ENCODE assay signal across 8 cellular contexts in genomic region chr1:218284377-218284916, GRCh38. TPM values are rescaled to one million over a fixed set of nuclear protein-coding genes. Genes with fewer than 3 reads are reported as not detected.
DNase-seq lines count a peak whose midpoint lies in the region; ATAC-seq and TF ChIP-seq lines count a peak whose summit lies in the region.

No MANE protein-coding gene starts in this region.

- peaks cover 0 to 6% (median 0%) of the 10 kb centered on the region in 11 donors for H3K9me3 ChIP-seq in heart right ventricle

- CTCF ChIA-PET in activated CD4-positive, alpha-beta memory T cell treated with anti-CD3 and anti-CD28 coated beads for 36 hours (lab: Charles Lee) = interaction anchor here (1.8 kb wide), 1 partner anchor 46 kb away, joined by 9 read pairs; no protein-coding TSS in a partner anchor

- peaks cover 25% of the 10 kb centered on the region for H3K4me1 Mint-ChIP-seq in activated CD4-positive, alpha-beta memory T cell treated with anti-CD3 and anti-CD28 coated beads for 36 hours (ENCODE audit: low read depth)

- H3K36me3 ChIP-seq in heart right ventricle = no peaks in the 10 kb centered on the region

- POLR2A ChIA-PET in activated CD4-positive, alpha-beta memory T cell treated with anti-CD3 and anti-CD28 coated beads for 36 hours (lab: Charles Lee) = interaction anchor here (1.0 to 1.1 kb wide), 2 partner anchors 10 to 653 kb away, joined by 3 read pairs; partner anchors contain the start of genes GPATCH2 and SPATA17

- H3K27me3 Mint-ChIP-seq in activated CD4-positive, alpha-beta memory T cell treated with anti-CD3 and anti-CD28 coated beads for 36 hours = peaks cover 12% of the 10 kb centered on the region

- intact Hi-C loops in activated CD4-positive, alpha-beta memory T cell treated with anti-CD3 and anti-CD28 coated beads for 36 hours (cut with micrococcal nuclease) = loop anchor here (10.0 kb wide), 3 partner anchors 660 to 1990 kb away; partner anchors contain the start of genes IARS2 and RAB3GAP2
- intact Hi-C loops in heart right ventricle (cut with DNase I) = no loop called here

- H3K27me3 ChIP-seq in heart right ventricle = peaks cover 0 to 7% (median 0%) of the 10 kb centered on the region in 7 donors

- peaks cover 2% of the 10 kb centered on the region for H3K9me3 Mint-ChIP-seq in activated CD4-positive, alpha-beta memory T cell treated with anti-CD3 and anti-CD28 coated beads for 36 hours

- H3K27ac ChIP-seq in heart right ventricle = peak overlapping the region; percentile 45 to 91 (median 82)

- DNase-seq in SHP77 (lab: John Stamatoyannopoulos, UW) (peak; percentile 39 to 66), SHP77 treated with DMSO at 0.1 percent for 48 hours (lab: John Stamatoyannopoulos, UW) (no peak), heart right ventricle (peak in 1 of 2 donors; percentile 14), skeletal muscle cell (ENCODE audit: low read depth) (no peak), NOMO-1 (lab: John Stamatoyannopoulos, UW; ENCODE audit: unreplicated experiment in 2 of 2) (no peak)
- no peak for DNase-seq in activated CD4-positive, alpha-beta memory T cell treated with anti-CD3 and anti-CD28 coated beads for 36 hours
- no peak for DNase-seq in activated CD4-positive, alpha-beta T cell treated with anti-CD3 and anti-CD28 coated beads for 1 hour

- WGBS in heart right ventricle, 2 donors = 7 to 8% methylated on average over 26 of the region's 26 CpGs

- TF ChIP-seq CTCF in heart right ventricle (IDR thresholded peaks at IDR 0.05) = no peak

- ATAC-seq in HG03097 (IDR thresholded peaks at IDR 0.05; ENCODE audit: low FRiP score, unreplicated experiment) (peak; percentile 12), heart right ventricle (peak; percentile 10 to 54 (median 40))

- peaks cover 3 to 30% (median 18%) of the 10 kb centered on the region in 9 donors for H3K4me1 ChIP-seq in heart right ventricle

- H3K4me3 Mint-ChIP-seq in activated CD4-positive, alpha-beta memory T cell treated with anti-CD3 and anti-CD28 coated beads for 36 hours = peak overlapping the region; percentile 97

- peak overlapping the region; percentile 80 for H3K27ac Mint-ChIP-seq in activated CD4-positive, alpha-beta memory T cell treated with anti-CD3 and anti-CD28 coated beads for 36 hours

- H3K4me3 ChIP-seq in heart right ventricle (peak overlapping the region; percentile 46 to 90 (median 82)), skeletal muscle cell (ENCODE audit: low read depth, low read length) (peak overlapping the region; percentile 98)

- H3K36me3 Mint-ChIP-seq in activated CD4-positive, alpha-beta memory T cell treated with anti-CD3 and anti-CD28 coated beads for 36 hours = peaks cover 3% of the 10 kb centered on the region

RNA-seq across cellular contexts. Expression of gene RRP15, which starts 0.6 kb away (rescaled TPM):
- 10 to 100 TPM; 18.0 to 18.8 TPM for total RNA-seq in activated CD4-positive, alpha-beta memory T cell treated with anti-CD3 and anti-CD28 coated beads for 36 hours
- 10 to 100 TPM; 17.4 to 26.6 (median 22.1) TPM for total RNA-seq in heart right ventricle
- polyA plus RNA-seq in heart right ventricle = 1 to 10 TPM; 3.6 to 3.9 TPM

Comparison
In these comparisons a context has a peak if more than half of its experiments do, and no peak if none do; other contexts are left out.
1. DNase-seq: peak in SHP77 (2 of 2); none in SHP77 treated with DMSO at 0.1 percent for 48 hours (single experiment), activated CD4-positive, alpha-beta memory T cell treated with anti-CD3 and anti-CD28 coated beads for 36 hours (single experiment), skeletal muscle cell (single experiment), activated CD4-positive, alpha-beta T cell treated with anti-CD3 and anti-CD28 coated beads for 1 hour (single experiment) and NOMO-1 (0 of 2).